30 cellular contexts compared by ENCODE assay signal in genomic region chr22:33984741-33985287, GRCh38.
"Had no signal": no experiment of that assay in that cellular context is flagged by ENCODE, and none has a peak within 500 bp of the region (broad histone marks: within the 10 kb centered on the region; RNA-seq: fewer than 3 reads in every experiment).

No MANE protein-coding gene starts in this region.

- H3K27ac Mint-ChIP-seq: activated CD4-positive, alpha-beta memory T cell treated with anti-CD3 and anti-CD28 coated beads for 36 hours; activated CD4-positive, alpha-beta T cell treated with anti-CD3 and anti-CD28 coated beads, Interleukin-2, amount 10 ng/mL, durations not matched to agents 24 days and 14 days; activated naive CD4-positive, alpha-beta T cell treated with anti-CD3 and anti-CD28 coated beads for 36 hours; activated naive CD8-positive, alpha-beta T cell treated with anti-CD3 and anti-CD28 coated beads, Interleukin-2, amount 10 ng/mL, durations not matched to agents 7 days and 5 days; activated T-helper 1 cell treated with anti-CD3 and anti-CD28 coated beads, Interleukin-12 subunit alpha, Interleukin-12 subunit beta, Interleukin-2, Interleukin-4 antibody, amounts not matched to agents 30 ng/mL and 10 ng/mL and 1 ng/mL, durations not matched to agents 14 hours and 24 hours and 36 hours; brain; naive B cell; nephron progenitor cell; stimulated activated effector memory CD8-positive, alpha-beta T cell treated with anti-CD3 and anti-CD28 coated beads, Interleukin-12 subunit alpha, Interleukin-12 subunit beta, amount 100 ng/mL, for 72 hours; stimulated activated naive CD8-positive, alpha-beta T cell treated with anti-CD3 and anti-CD28 coated beads, Interleukin-15, Interleukin-2, amounts not matched to agents 100 ng/mL and 50 ng/mL, for 24 hours; type B pancreatic cell had no signal

- H3K4me3 Mint-ChIP-seq: activated CD4-positive, alpha-beta memory T cell treated with anti-CD3 and anti-CD28 coated beads for 36 hours; activated CD4-positive, alpha-beta T cell treated with anti-CD3 and anti-CD28 coated beads, Interleukin-2, amount 10 ng/mL, durations not matched to agents 24 days and 14 days; activated naive CD4-positive, alpha-beta T cell treated with anti-CD3 and anti-CD28 coated beads for 36 hours; activated naive CD8-positive, alpha-beta T cell treated with anti-CD3 and anti-CD28 coated beads, Interleukin-2, amount 10 ng/mL, durations not matched to agents 7 days and 5 days; activated T-helper 1 cell treated with anti-CD3 and anti-CD28 coated beads, Interleukin-12 subunit alpha, Interleukin-12 subunit beta, Interleukin-2, Interleukin-4 antibody, amounts not matched to agents 30 ng/mL and 10 ng/mL and 1 ng/mL, durations not matched to agents 14 hours and 24 hours and 36 hours; brain; naive B cell; nephron progenitor cell; stimulated activated effector memory CD8-positive, alpha-beta T cell treated with anti-CD3 and anti-CD28 coated beads, Interleukin-12 subunit alpha, Interleukin-12 subunit beta, amount 100 ng/mL, for 72 hours; stimulated activated naive CD8-positive, alpha-beta T cell treated with anti-CD3 and anti-CD28 coated beads, Interleukin-15, Interleukin-2, amounts not matched to agents 100 ng/mL and 50 ng/mL, for 24 hours; type B pancreatic cell had no signal

- DNase-seq: activated CD4-positive, alpha-beta memory T cell treated with anti-CD3 and anti-CD28 coated beads for 36 hours; activated CD4-positive, alpha-beta T cell treated with anti-CD3 and anti-CD28 coated beads, Interleukin-2, amount 10 ng/mL, durations not matched to agents 24 days and 14 days; activated CD4-positive, CD25-positive, alpha-beta regulatory T cell treated with anti-CD3 and anti-CD28 coated beads, Interleukin-2, amount 50 U/mL, for 72 hours; activated CD8-positive, alpha-beta memory T cell treated with anti-CD3 and anti-CD28 coated beads, Interleukin-2, amount 50 U/mL, for 4 hours; activated effector memory CD4-positive, alpha-beta T cell treated with anti-CD3 and anti-CD28 coated beads, Interleukin-2, amount 50 U/mL, for 16 hours; activated naive CD4-positive, alpha-beta T cell treated with anti-CD3 and anti-CD28 coated beads for 36 hours; activated naive CD8-positive, alpha-beta T cell treated with anti-CD3 and anti-CD28 coated beads, Interleukin-2, amount 10 ng/mL, durations not matched to agents 7 days and 5 days; activated T-cell treated with anti-CD3 and anti-CD28 coated beads, Interleukin-2, amount 50 U/mL, for 1 hour; cerebellar nuclear complex; colonic mucosa; effector CD8-positive, alpha-beta T cell; gastrocnemius medialis; islet precursor cell; left ventricle myocardium superior; mammary epithelial cell; naive B cell; nephron progenitor cell; ovary; sigmoid colon; small intestine; stimulated activated CD4-positive, alpha-beta T cell treated with anti-CD3 and anti-CD28 coated beads, Interleukin-4, amount 100 ng/mL, for 24 hours had no signal

- H3K27ac ChIP-seq: ascending aorta, cardiac muscle cell, colonic mucosa, gastrocnemius medialis, hepatocyte, ovary, sigmoid colon, vagina had no signal

- H3K9me3 ChIP-seq: ascending aorta, colonic mucosa, gastrocnemius medialis, ovary, sigmoid colon, vagina had no signal

- H3K4me3 ChIP-seq: ascending aorta, cardiac muscle cell, colonic mucosa, gastrocnemius medialis, hepatocyte, ovary, sigmoid colon, vagina had no signal

- H3K36me3 ChIP-seq: ascending aorta, cardiac muscle cell, colonic mucosa, gastrocnemius medialis, ovary, sigmoid colon, vagina had no signal

- H3K4me1 ChIP-seq: ascending aorta, colonic mucosa, gastrocnemius medialis, sigmoid colon, vagina had no signal

- H3K27me3 ChIP-seq: ascending aorta, cardiac muscle cell, colonic mucosa, gastrocnemius medialis, hepatocyte, ovary, sigmoid colon, vagina had no signal

- H3K9me3 Mint-ChIP-seq: activated CD4-positive, alpha-beta memory T cell treated with anti-CD3 and anti-CD28 coated beads for 36 hours; activated naive CD4-positive, alpha-beta T cell treated with anti-CD3 and anti-CD28 coated beads for 36 hours; brain; nephron progenitor cell; type B pancreatic cell had no signal

- ATAC-seq: gastrocnemius medialis; left ventricle myocardium superior; stimulated activated effector memory CD8-positive, alpha-beta T cell treated with anti-CD3 and anti-CD28 coated beads, Interleukin-12 subunit alpha, Interleukin-12 subunit beta, amount 100 ng/mL, for 72 hours had no signal

- H3K36me3 Mint-ChIP-seq: activated CD4-positive, alpha-beta memory T cell treated with anti-CD3 and anti-CD28 coated beads for 36 hours; activated naive CD8-positive, alpha-beta T cell treated with anti-CD3 and anti-CD28 coated beads, Interleukin-2, amount 10 ng/mL, durations not matched to agents 7 days and 5 days; brain; naive B cell; stimulated activated effector memory CD8-positive, alpha-beta T cell treated with anti-CD3 and anti-CD28 coated beads, Interleukin-12 subunit alpha, Interleukin-12 subunit beta, amount 100 ng/mL, for 72 hours; type B pancreatic cell had no signal

- H3K27me3 Mint-ChIP-seq: activated CD4-positive, alpha-beta T cell treated with anti-CD3 and anti-CD28 coated beads, Interleukin-2, amount 10 ng/mL, durations not matched to agents 24 days and 14 days; activated naive CD8-positive, alpha-beta T cell treated with anti-CD3 and anti-CD28 coated beads, Interleukin-2, amount 10 ng/mL, durations not matched to agents 7 days and 5 days; type B pancreatic cell had no signal

- H3K4me1 Mint-ChIP-seq: activated CD4-positive, alpha-beta T cell treated with anti-CD3 and anti-CD28 coated beads, Interleukin-2, amount 10 ng/mL, durations not matched to agents 24 days and 14 days; activated naive CD8-positive, alpha-beta T cell treated with anti-CD3 and anti-CD28 coated beads, Interleukin-2, amount 10 ng/mL, durations not matched to agents 7 days and 5 days; naive B cell; stimulated activated effector memory CD8-positive, alpha-beta T cell treated with anti-CD3 and anti-CD28 coated beads, Interleukin-12 subunit alpha, Interleukin-12 subunit beta, amount 100 ng/mL, for 72 hours had no signal
